28 cellular contexts compared by ENCODE assay signal in the genomic region with DNA sequence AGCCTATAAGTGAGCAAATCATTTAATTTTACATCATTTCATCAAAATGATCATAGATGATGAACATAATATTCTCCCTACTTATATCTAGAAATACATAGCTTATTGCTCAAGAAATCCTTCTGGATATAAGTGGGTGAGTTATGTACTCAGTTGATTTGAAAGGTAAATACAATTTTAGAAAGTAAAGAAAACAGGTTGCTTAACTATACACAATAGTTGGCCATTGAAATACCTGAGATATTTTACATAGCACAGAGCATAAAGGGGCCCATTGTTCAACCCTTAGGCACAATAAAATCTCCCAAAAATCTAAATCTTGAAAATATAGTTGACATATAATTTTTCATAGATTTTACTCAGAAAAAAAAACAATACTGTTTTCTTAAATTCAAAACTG.
"Had no signal": no experiment of that assay in that cellular context is flagged by ENCODE, and none has a peak within 500 bp of the region (broad histone marks: within the 10 kb centered on the region; RNA-seq: fewer than 3 reads in every experiment).

No MANE protein-coding gene starts in this region.

- H3K9me3 ChIP-seq: neutrophil, pancreas, prostate gland, suprapubic skin, testis, tibial artery, transverse colon, vagina had no signal

- H3K27ac ChIP-seq: neutrophil, pancreas, prostate gland, skin epidermis, spleen, suprapubic skin, testis, tibial artery, transverse colon, vagina had no signal

- DNase-seq: naive thymus-derived CD8-positive, alpha-beta T cell; nephron progenitor cell; nucleus accumbens; pancreas; right cardiac atrium; spleen; stimulated activated CD4-positive, alpha-beta T cell treated with anti-CD3 and anti-CD28 coated beads, Interleukin-12 subunit alpha, Interleukin-12 subunit beta, amount 100 ng/mL, for 4 hours; stimulated activated CD4-positive, alpha-beta T cell treated with anti-CD3 and anti-CD28 coated beads, Interleukin-1b, Interleukin-23, amount 100 ng/mL, for 48 hours; stimulated activated CD4-positive, alpha-beta T cell treated with anti-CD3 and anti-CD28 coated beads, Interleukin-4, amount 100 ng/mL, for 1 hour; stimulated activated CD4-positive, alpha-beta T cell treated with anti-CD3 and anti-CD28 coated beads, Interleukin-4, amount 100 ng/mL, for 4 hours; stimulated activated CD8-positive, alpha-beta memory T cell treated with anti-CD3 and anti-CD28 coated beads, Interleukin-4, amount 100 ng/mL, for 48 hours; stimulated activated naive CD4-positive, alpha-beta T cell; stimulated activated naive CD8-positive, alpha-beta T cell treated with anti-CD3 and anti-CD28 coated beads, Interleukin-15, amount 100 ng/mL, for 72 hours; stimulated activated naive CD8-positive, alpha-beta T cell treated with anti-CD3 and anti-CD28 coated beads, Interleukin-15, Interleukin-2, amounts not matched to agents 100 U/mL and 50 U/mL, for 24 hours; substantia nigra; testis; tibial artery; transverse colon had no signal

- ATAC-seq: naive thymus-derived CD8-positive, alpha-beta T cell; natural killer cell treated with Interleukin-12 subunit alpha and Interleukin-12 subunit beta and Interleukin-15 and Interleukin-18, amount 100 ng/mL, for 72 hours; pancreas; right cardiac atrium; sciatic nerve; stimulated activated memory B cell treated with anti-CD40 and anti-IgM and Interleukin-4, amounts not matched to agents 10 μg/mL and 1 μg/mL and 100 μg/mL, for 72 hours; stimulated activated naive CD8-positive, alpha-beta T cell treated with anti-CD3 and anti-CD28 coated beads, Interleukin-15, amount 100 ng/mL, for 72 hours; stimulated activated naive CD8-positive, alpha-beta T cell treated with anti-CD3 and anti-CD28 coated beads, Interleukin-15, Interleukin-2, amounts not matched to agents 100 U/mL and 50 U/mL, for 24 hours had no signal

- H3K4me3 ChIP-seq: pancreas, prostate gland, skin epidermis, smooth muscle cell, spleen, suprapubic skin, testis, tibial artery, transverse colon, vagina had no signal

- H3K4me1 ChIP-seq: pancreas, prostate gland, spleen, suprapubic skin, testis, tibial artery, transverse colon, vagina had no signal

- H3K27me3 ChIP-seq: neutrophil, pancreas, spleen, suprapubic skin, testis, tibial artery, transverse colon, vagina had no signal

- FAIRE-seq: pancreas, urothelium cell line had no signal

- H3K4me2 ChIP-seq: smooth muscle cell had no signal

- H3K36me3 ChIP-seq: neutrophil, pancreas, prostate gland, spleen, suprapubic skin, tibial artery, transverse colon, vagina had no signal
